ENCODE assay signal across 8 cellular contexts in the genomic region with DNA sequence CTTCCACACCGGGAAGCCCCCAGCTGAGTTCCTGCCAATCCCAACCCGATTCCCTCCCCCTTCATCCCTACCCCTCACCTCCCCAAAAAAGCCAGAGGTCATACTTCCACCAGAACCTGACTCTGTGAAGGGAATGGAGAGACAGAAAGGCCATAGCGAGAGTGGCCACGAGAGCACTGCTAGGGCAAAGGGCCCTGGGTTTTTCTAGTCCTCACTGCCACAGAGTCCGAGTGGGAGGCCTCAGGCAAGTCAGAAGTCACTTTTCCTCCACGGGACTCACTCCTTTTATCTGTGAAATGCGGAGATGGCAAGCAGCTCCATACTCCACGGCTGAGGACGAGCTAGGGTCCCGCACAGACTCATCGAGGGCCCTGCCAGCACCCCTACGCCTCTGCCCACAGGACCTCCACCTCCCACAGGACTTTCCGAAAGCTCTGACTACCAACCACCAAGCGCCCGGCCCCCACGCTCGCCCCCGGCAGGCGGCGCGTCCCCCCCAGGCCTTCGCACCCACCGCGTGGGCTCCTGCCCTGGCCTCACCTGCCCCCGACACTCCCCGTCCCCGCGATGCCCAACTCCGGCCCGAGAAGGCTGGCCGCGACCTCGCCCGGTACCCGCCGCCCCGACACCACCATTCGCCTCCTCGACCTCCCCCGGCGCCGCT. TPM values are rescaled to one million over a fixed set of nuclear protein-coding genes. Genes with fewer than 3 reads are reported as not detected.
DNase-seq lines count a peak whose midpoint lies in the region; ATAC-seq, FAIRE-seq and TF ChIP-seq lines count a peak whose summit lies in the region.

No MANE protein-coding gene starts in this region.

- no peaks in the 10 kb centered on the region for H3K9me3 ChIP-seq in CD4-positive, CD25-positive, alpha-beta regulatory T cell (ENCODE audit: control insufficient read depth in 2 of 2, low read length in 2 of 2)
- H3K9me3 ChIP-seq in Loucy (ENCODE audit: insufficient read depth, low read depth, low read length) (no peaks in the 10 kb centered on the region), endothelial cell of umbilical vein (replicated peaks; ENCODE audit: control insufficient read depth, insufficient read depth, low read length) (no peaks in the 10 kb centered on the region), muscle layer of duodenum (ENCODE audit: control insufficient read depth in 1 of 2, low read length in 2 of 2) (no peaks in the 10 kb centered on the region)

- no peaks in the 10 kb centered on the region for H3K9me3 Mint-ChIP-seq in CD4-positive, CD25-positive, alpha-beta regulatory T cell
- no peaks in the 10 kb centered on the region for H3K9me3 Mint-ChIP-seq in stimulated activated effector memory CD8-positive, alpha-beta T cell treated with anti-CD3 and anti-CD28 coated beads, Interleukin-12 subunit alpha, Interleukin-12 subunit beta, amount 100 ng/mL, for 72 hours

- dilution Hi-C loops in endothelial cell of umbilical vein (cut with MboI; ENCODE audit: extremely low pct_ligation_motif_present, low sequenced_read_pairs): no loop called here

- H3K4me1 Mint-ChIP-seq in CD4-positive, CD25-positive, alpha-beta regulatory T cell: peaks cover 31 to 79% (median 53%) of the 10 kb centered on the region in 4 donors
- peaks cover 63% of the 10 kb centered on the region for H3K4me1 Mint-ChIP-seq in stimulated activated effector memory CD8-positive, alpha-beta T cell treated with anti-CD3 and anti-CD28 coated beads, Interleukin-12 subunit alpha, Interleukin-12 subunit beta, amount 100 ng/mL, for 72 hours

- no peaks in the 10 kb centered on the region for H3K9me2 ChIP-seq in Loucy (replicated peaks; ENCODE audit: low read depth, low read length)

- CTCF ChIA-PET in endothelial cell of umbilical vein (lab: Charles Lee): interaction anchor here (1.0 to 3.4 kb wide), 7 partner anchors 14 to 108 kb away, joined by 3 to 26 read pairs (median 16); no protein-coding TSS in a partner anchor

- H3K27ac ChIP-seq in CD4-positive, CD25-positive, alpha-beta regulatory T cell (ENCODE audit: insufficient read depth, low read length, poor library complexity, severe bottlenecking): peak overlapping the region; percentile 83
- H3K27ac ChIP-seq in endothelial cell of umbilical vein (ENCODE audit: insufficient read depth, low read depth, low read length) (peak overlapping the region; percentile 62), muscle layer of duodenum (ENCODE audit: low read length) (peak overlapping the region; percentile 90)

- POLR2A ChIA-PET in endothelial cell of umbilical vein (lab: Charles Lee): no interaction called here

- peak overlapping the region; percentile 77 for H3K9ac ChIP-seq in Loucy (ENCODE audit: low read depth, low read length, poor library complexity, severe bottlenecking)
- H3K9ac ChIP-seq in endothelial cell of umbilical vein (replicated peaks; ENCODE audit: extremely low read depth, insufficient read depth, low read length): peak overlapping the region; percentile 69

- intact Hi-C loops in endothelial cell of umbilical vein (cut with micrococcal nuclease): loop anchor here (2.0 kb wide), 1 partner anchor 93 kb away; no protein-coding TSS in a partner anchor

- no peaks in the 10 kb centered on the region for H3K36me3 ChIP-seq in CD4-positive, CD25-positive, alpha-beta regulatory T cell (ENCODE audit: control insufficient read depth, insufficient read depth, low read length)
- H3K36me3 ChIP-seq in Loucy (ENCODE audit: insufficient read depth, low read length) (no peaks in the 10 kb centered on the region), endothelial cell of umbilical vein (ENCODE audit: control insufficient read depth in 2 of 2, extremely low read depth in 1 of 2, insufficient read depth in 2 of 2, low read length in 2 of 2) (no peaks in the 10 kb centered on the region), muscle layer of duodenum (ENCODE audit: control insufficient read depth in 1 of 2, insufficient read depth in 2 of 2, low read length in 2 of 2) (peaks cover 0 to 19% of the 10 kb centered on the region in 2 donors)

- H3K27me3 Mint-ChIP-seq in CD4-positive, CD25-positive, alpha-beta regulatory T cell: peaks cover 11% of the 10 kb centered on the region

- ATAC-seq in CD4-positive, CD25-positive, alpha-beta regulatory T cell (ENCODE audit: low read depth in 2 of 2): peak; percentile 10 to 22
- peak; percentile 15 for ATAC-seq in GM21447 (IDR thresholded peaks at IDR 0.05; ENCODE audit: unreplicated experiment)
- ATAC-seq in stimulated activated effector memory CD8-positive, alpha-beta T cell treated with anti-CD3 and anti-CD28 coated beads, Interleukin-12 subunit alpha, Interleukin-12 subunit beta, amount 100 ng/mL, for 72 hours: peak; percentile 64

- H3K79me2 ChIP-seq in Loucy (ENCODE audit: insufficient read depth, low read length) (peaks cover 78% of the 10 kb centered on the region), endothelial cell of umbilical vein (ENCODE audit: control insufficient read depth, insufficient read depth, low read length) (peaks cover 50% of the 10 kb centered on the region)

- H3K4me3 Mint-ChIP-seq in CD4-positive, CD25-positive, alpha-beta regulatory T cell: peak overlapping the region; percentile 92 to 97 (median 94)
- H3K4me3 Mint-ChIP-seq in stimulated activated effector memory CD8-positive, alpha-beta T cell treated with anti-CD3 and anti-CD28 coated beads, Interleukin-12 subunit alpha, Interleukin-12 subunit beta, amount 100 ng/mL, for 72 hours: peak overlapping the region; percentile 88

- no peaks in the 10 kb centered on the region for H3K27me3 ChIP-seq in CD4-positive, CD25-positive, alpha-beta regulatory T cell (ENCODE audit: control insufficient read depth, insufficient read depth, low read length)
- H3K27me3 ChIP-seq in Loucy (ENCODE audit: insufficient read depth, low read length, poor library complexity, severe bottlenecking): no peaks in the 10 kb centered on the region
- no peaks in the 10 kb centered on the region for H3K27me3 ChIP-seq in endothelial cell of umbilical vein (ENCODE audit: control insufficient read depth in 2 of 2, insufficient read depth in 2 of 2, low read length in 2 of 2)
- no peaks in the 10 kb centered on the region for H3K27me3 ChIP-seq in muscle layer of duodenum (ENCODE audit: low read depth, low read length)

- no peak for FAIRE-seq in endothelial cell of umbilical vein (lab: Jason Lieb, UNC)

- H3K4me1 ChIP-seq in CD4-positive, CD25-positive, alpha-beta regulatory T cell (ENCODE audit: control insufficient read depth, insufficient read depth, low read length, poor library complexity, severe bottlenecking): peaks cover 48% of the 10 kb centered on the region
- H3K4me1 ChIP-seq in Loucy (ENCODE audit: insufficient read depth, low read length, poor library complexity, severe bottlenecking): peaks cover 60% of the 10 kb centered on the region
- peaks cover 32% of the 10 kb centered on the region for H3K4me1 ChIP-seq in endothelial cell of umbilical vein (ENCODE audit: control insufficient read depth, extremely low read depth, insufficient read depth, low read length)
- H3K4me1 ChIP-seq in muscle layer of duodenum (ENCODE audit: control insufficient read depth in 1 of 2, insufficient read depth in 2 of 2, low read length in 2 of 2): peaks cover 3 to 15% of the 10 kb centered on the region in 2 donors

- H2AFZ ChIP-seq in Loucy (ENCODE audit: low read length) (no peak overlapping the region), endothelial cell of umbilical vein (ENCODE audit: low read depth, low read length) (no peak overlapping the region)

- H3F3A ChIP-seq in Loucy (ENCODE audit: low read depth): no peaks in the 10 kb centered on the region

- peak overlapping the region; percentile 83 for H3K4me2 ChIP-seq in Loucy (ENCODE audit: low read depth, low read length, poor library complexity, severe bottlenecking)
- H3K4me2 ChIP-seq in endothelial cell of umbilical vein (ENCODE audit: insufficient read depth, low read length): peak overlapping the region; percentile 96

- H3K36me3 Mint-ChIP-seq in CD4-positive, CD25-positive, alpha-beta regulatory T cell: peaks cover 4% of the 10 kb centered on the region
- H3K36me3 Mint-ChIP-seq in stimulated activated effector memory CD8-positive, alpha-beta T cell treated with anti-CD3 and anti-CD28 coated beads, Interleukin-12 subunit alpha, Interleukin-12 subunit beta, amount 100 ng/mL, for 72 hours: peaks cover 50% of the 10 kb centered on the region

- DNase-seq in CD4-positive, CD25-positive, alpha-beta regulatory T cell: peak; percentile 48 to 57 (median 48)
- peak; percentile 17 for DNase-seq in activated CD8-positive, alpha-beta memory T cell treated with anti-CD3 and anti-CD28 coated beads, Interleukin-2, amount 50 U/mL, for 1 hour (ENCODE audit: extremely low read depth)
- DNase-seq in endothelial cell of umbilical vein (ENCODE audit: low read depth, low spot score): peak; percentile 46
- DNase-seq in stimulated activated effector memory CD8-positive, alpha-beta T cell treated with anti-CD3 and anti-CD28 coated beads, Interleukin-12 subunit alpha, Interleukin-12 subunit beta, amount 100 ng/mL, for 72 hours (ENCODE audit: low spot score in 2 of 2): peak; percentile 46 to 83
- DNase-seq in SHP77 (lab: John Stamatoyannopoulos, UW): no peak

- TF ChIP-seq POLR2A in endothelial cell of umbilical vein (IDR thresholded peaks at IDR 0.05; ENCODE audit: low read depth, low read length): no peak

- BruUV-seq in endothelial cell of umbilical vein (replicated peaks; lab: Mats Ljungman, UMichigan): no TSS peak

- H3K4me3 ChIP-seq in CD4-positive, CD25-positive, alpha-beta regulatory T cell (ENCODE audit: low read depth, low read length): peak overlapping the region; percentile 88
- H3K4me3 ChIP-seq in Loucy (ENCODE audit: low read length, poor library complexity, severe bottlenecking) (peak overlapping the region; percentile 78), endothelial cell of umbilical vein (replicated peaks in 1 of 3; ENCODE audit: insufficient read depth in 1 of 3, low read depth in 1 of 3, low read length in 3 of 3) (peak overlapping the region; percentile 14 to 81 (median 72)), muscle layer of duodenum (ENCODE audit: low read depth in 1 of 2, low read length in 2 of 2) (peak overlapping the region; percentile 59 to 92)

- H4K20me1 ChIP-seq in Loucy (ENCODE audit: insufficient read depth, low read length, poor library complexity, severe bottlenecking) (peaks cover 44% of the 10 kb centered on the region), endothelial cell of umbilical vein (replicated peaks; ENCODE audit: control insufficient read depth, extremely low read depth, insufficient read depth, low read length) (no peaks in the 10 kb centered on the region)

- no peak for TF ChIP-seq CTCF in Loucy (conservative IDR thresholded peaks at IDR 0.05; ENCODE audit: low read length)
- TF ChIP-seq CTCF in endothelial cell of umbilical vein (IDR thresholded peaks at IDR 0.05; ENCODE audit: extremely low read depth in 1 of 2, insufficient read depth in 1 of 2, low read depth in 1 of 2, low read length in 2 of 2): peak; percentile 21 to 64

- peak overlapping the region; percentile 94 to 97 (median 97) for H3K27ac Mint-ChIP-seq in CD4-positive, CD25-positive, alpha-beta regulatory T cell
- H3K27ac Mint-ChIP-seq in stimulated activated effector memory CD8-positive, alpha-beta T cell treated with anti-CD3 and anti-CD28 coated beads, Interleukin-12 subunit alpha, Interleukin-12 subunit beta, amount 100 ng/mL, for 72 hours: peak overlapping the region; percentile 95

- no peaks in the 10 kb centered on the region for H3K9me1 ChIP-seq in endothelial cell of umbilical vein (replicated peaks; ENCODE audit: control insufficient read depth, extremely low read depth, insufficient read depth, low read length)

RNA-seq across cellular contexts. Expression of a gene that starts 0.8 kb away (rescaled TPM):
- 114 TPM for total RNA-seq in CD4-positive, CD25-positive, alpha-beta regulatory T cell
- polyA plus RNA-seq in CD4-positive, CD25-positive, alpha-beta regulatory T cell: 10 to 100 TPM in 3 of 4 donors, 1 to 10 TPM in 1; 8.6 to 17.5 (median 13.3) TPM
- 56.8 and 59.0 TPM in 2 replicates for total RNA-seq in endothelial cell of umbilical vein
- 10.4 and 12.0 TPM in 2 replicates for polyA plus RNA-seq in endothelial cell of umbilical vein
- 14.0 and 14.8 TPM in 2 replicates for polyA plus RNA-seq in endothelial cell of umbilical vein (2011; cell fraction: cytosol; rRNA removed)
- 31.6 and 47.8 TPM in 2 replicates for polyA plus RNA-seq in endothelial cell of umbilical vein (2011; cell fraction: nucleus; rRNA removed)
- 23.3 and 38.7 TPM in 2 replicates for polyA plus RNA-seq in endothelial cell of umbilical vein (2012)
- polyA minus RNA-seq in endothelial cell of umbilical vein: 47.0 and 56.5 TPM in 2 replicates
- polyA minus RNA-seq in endothelial cell of umbilical vein (2011; cell fraction: cytosol; rRNA and poly(A)+ RNA removed): 84.8 TPM
- 70.9 and 131 TPM in 2 replicates for polyA minus RNA-seq in endothelial cell of umbilical vein (2011; cell fraction: nucleus; rRNA and poly(A)+ RNA removed)

Comparison
In these comparisons a context has a peak if more than half of its experiments do, and no peak if none do; other contexts are left out.
1. DNase-seq: peak in CD4-positive, CD25-positive, alpha-beta regulatory T cell (3 of 3), activated CD8-positive, alpha-beta memory T cell treated with anti-CD3 and anti-CD28 coated beads, Interleukin-2, amount 50 U/mL, for 1 hour (single experiment), endothelial cell of umbilical vein (single experiment) and stimulated activated effector memory CD8-positive, alpha-beta T cell treated with anti-CD3 and anti-CD28 coated beads, Interleukin-12 subunit alpha, Interleukin-12 subunit beta, amount 100 ng/mL, for 72 hours (2 of 2); none in SHP77 (0 of 2).
2. Peak in every context shown above with its lines, with median percentiles within 50 percentile points of each other: ATAC-seq, H3K27ac ChIP-seq and H3K4me3 ChIP-seq.